Comparison of ENCODE assay signal across 2 cellular contexts in the genomic region with DNA sequence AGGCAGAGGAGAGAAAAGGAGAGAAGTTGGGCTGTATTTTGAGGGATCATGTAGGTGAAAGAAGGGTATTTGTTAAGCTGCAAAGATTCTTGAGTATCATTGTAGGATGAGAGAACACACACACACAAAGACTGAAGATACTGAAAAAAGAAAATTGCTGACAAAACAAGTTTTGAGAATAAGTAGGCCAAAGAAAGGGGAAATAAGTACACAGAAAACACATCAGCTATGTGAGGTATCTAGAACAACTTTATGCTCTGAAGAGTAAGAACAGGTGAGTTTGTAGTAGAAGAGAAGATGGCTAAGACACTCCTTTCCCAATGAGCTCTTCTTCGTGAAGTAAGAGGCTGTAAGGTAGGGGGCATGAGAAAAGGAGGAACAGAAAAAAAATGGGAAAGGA.
A peak's percentile ranks its signal among the peaks of the same experiment; 100 is the strongest.
TF ChIP-seq lines count a peak whose summit lies in the region.

No MANE protein-coding gene starts in this region.

TF ChIP-seq in GM12891, 5 proteins besides CTCF, POLR2A, EP300 and RAD21:
- no peak for TF ChIP-seq POLR2AphosphoS5 (IDR thresholded peaks at IDR 0.05; ENCODE audit: low read depth, low read length)

TF ChIP-seq in K562, 482 proteins besides CTCF, POLR2A, EP300 and RAD21:
- TF ChIP-seq POLR3A (IDR thresholded peaks at IDR 0.05; ENCODE audit: borderline replicate concordance, extremely low read depth, insufficient read depth, insufficient read length) (no peak), MAFF (IDR thresholded peaks at IDR 0.05; ENCODE audit: low read length) (peak; percentile 80), ZNF316 (IDR thresholded peaks at IDR 0.05) (peak; percentile 98), PKNOX1 (IDR thresholded peaks at IDR 0.05) (0 out of 2 replicates have a peak, but pooled peaks have one; percentile 9), C11orf30 (IDR thresholded peaks at IDR 0.05; ENCODE audit: low read depth) (peak; percentile 93), RFX1 (IDR thresholded peaks at IDR 0.05) (no peak), MAFK (IDR thresholded peaks at IDR 0.05; ENCODE audit: low read length) (peak; percentile 79), MBD1 (CRISPR knock-in tag; IDR thresholded peaks at IDR 0.05) (no peak), MAFG (tag; conservative IDR thresholded peaks at IDR 0.05) (peak; percentile 89)
